In genomic region chr11:72787262-72788104, GRCh38 we compare ENCODE assay signal across 1 cellular context.
TF ChIP-seq lines count a peak whose summit lies in the region.

No MANE protein-coding gene starts in this region.

TF ChIP-seq in HepG2, 621 proteins besides CTCF, POLR2A, EP300 and RAD21 (continued from another document and continues in another):
- TF ChIP-seq ZNF747 (CRISPR knock-in tag; IDR thresholded peaks at IDR 0.05; ENCODE audit: borderline replicate concordance) (no peak), HNRNPH1 (optimal IDR thresholded peaks at IDR 0.05; ENCODE audit: low read depth, low read length) (no peak), ZNF703 (CRISPR knock-in tag; IDR thresholded peaks at IDR 0.05; ENCODE audit: borderline replicate concordance) (no peak), ZNF546 (CRISPR knock-in tag; conservative IDR thresholded peaks at IDR 0.05) (no peak), YEATS2 (CRISPR knock-in tag; IDR thresholded peaks at IDR 0.05; ENCODE audit: borderline replicate concordance) (peak; percentile 52; the same call in 1 of the 2 replicates), FOXJ3 (CRISPR knock-in tag; IDR thresholded peaks at IDR 0.05; ENCODE audit: borderline replicate concordance) (no peak), HOMEZ (CRISPR knock-in tag; IDR thresholded peaks at IDR 0.05; ENCODE audit: low read depth) (0 out of 2 replicates have a peak, but pooled peaks have one; percentile 43), ZNF615 (CRISPR knock-in tag; IDR thresholded peaks at IDR 0.05; ENCODE audit: borderline replicate concordance) (no peak), ZNF75D (CRISPR knock-in tag; IDR thresholded peaks at IDR 0.05; ENCODE audit: borderline replicate concordance) (no peak), TEAD3 (CRISPR knock-in tag; optimal IDR thresholded peaks at IDR 0.05; ENCODE audit: borderline replicate concordance) (no peak), THYN1 (CRISPR knock-in tag; IDR thresholded peaks at IDR 0.05; ENCODE audit: borderline replicate concordance, low read depth) (no peak), KLF12 (CRISPR knock-in tag; IDR thresholded peaks at IDR 0.05; ENCODE audit: borderline replicate concordance) (no peak), NFKB2 (CRISPR knock-in tag; IDR thresholded peaks at IDR 0.05; ENCODE audit: borderline replicate concordance) (peak; percentile 41; the same call in 1 of the 2 replicates), ATF5 (CRISPR knock-in tag; IDR thresholded peaks at IDR 0.05; ENCODE audit: low read depth) (no peak), REL (CRISPR knock-in tag; conservative IDR thresholded peaks at IDR 0.05) (no peak), ZBTB8A (CRISPR knock-in tag; IDR thresholded peaks at IDR 0.05; ENCODE audit: borderline replicate concordance, low read depth) (0 out of 2 replicates have a peak, but pooled peaks have one; percentile 39), ZNF724P (CRISPR knock-in tag; IDR thresholded peaks at IDR 0.05; ENCODE audit: borderline replicate concordance) (no peak), ZNF317 (CRISPR knock-in tag; IDR thresholded peaks at IDR 0.05) (no peak; the same call in 1 of the 2 replicates), AKAP8 (CRISPR knock-in tag; IDR thresholded peaks at IDR 0.05) (0 out of 2 replicates have a peak, but pooled peaks have one; percentile 31), ZBTB14 (CRISPR knock-in tag; IDR thresholded peaks at IDR 0.05) (no peak), ZFP62 (CRISPR knock-in tag; IDR thresholded peaks at IDR 0.05) (no peak), ZNF549 (CRISPR knock-in tag; IDR thresholded peaks at IDR 0.05) (no peak), HOXD1 (CRISPR knock-in tag; IDR thresholded peaks at IDR 0.05) (no peak), ATF2 (CRISPR knock-in tag; IDR thresholded peaks at IDR 0.05) (peak; percentile 69), ZNF441 (CRISPR knock-in tag; IDR thresholded peaks at IDR 0.05; ENCODE audit: borderline replicate concordance) (no peak; the same call in 1 of the 2 replicates), ZGPAT (CRISPR knock-in tag; IDR thresholded peaks at IDR 0.05) (peak; percentile 59; the same call in 1 of the 2 replicates), FOSL1 (CRISPR knock-in tag; IDR thresholded peaks at IDR 0.05; ENCODE audit: borderline replicate concordance) (no peak), ZNF12 (CRISPR knock-in tag; IDR thresholded peaks at IDR 0.05) (0 out of 2 replicates have a peak, but pooled peaks have one; percentile 34), KDM1A (CRISPR knock-in tag; IDR thresholded peaks at IDR 0.05) (no peak; the same call in 1 of the 2 replicates), SMARCC2 (IDR thresholded peaks at IDR 0.05) (no peak), ZNF362 (CRISPR knock-in tag; IDR thresholded peaks at IDR 0.05; ENCODE audit: borderline replicate concordance) (0 out of 2 replicates have a peak, but pooled peaks have one; percentile 50), NFKBIZ (CRISPR knock-in tag; IDR thresholded peaks at IDR 0.05) (no peak), PAF1 (CRISPR knock-in tag; IDR thresholded peaks at IDR 0.05) (no peak), BCLAF1 (IDR thresholded peaks at IDR 0.05) (no peak), ZNF432 (CRISPR knock-in tag; IDR thresholded peaks at IDR 0.05; ENCODE audit: borderline replicate concordance) (no peak), ZNF616 (CRISPR knock-in tag; IDR thresholded peaks at IDR 0.05; ENCODE audit: low read depth) (no peak), ZNF460 (CRISPR knock-in tag; IDR thresholded peaks at IDR 0.05; ENCODE audit: borderline replicate concordance) (no peak; the same call in 1 of the 2 replicates), ZBTB43 (CRISPR knock-in tag; conservative IDR thresholded peaks at IDR 0.05) (no peak), ZNF496 (CRISPR knock-in tag; IDR thresholded peaks at IDR 0.05; ENCODE audit: insufficient replicate concordance) (no peak), TAF15 (IDR thresholded peaks at IDR 0.05; ENCODE audit: low read depth, low read length, poor library complexity, severe bottlenecking) (no peak), ZNF136 (CRISPR knock-in tag; IDR thresholded peaks at IDR 0.05; ENCODE audit: low read depth) (0 out of 2 replicates have a peak, but pooled peaks have one; percentile 32), ZFP41 (CRISPR knock-in tag; IDR thresholded peaks at IDR 0.05; ENCODE audit: borderline replicate concordance) (no peak), ZNF589 (CRISPR knock-in tag; conservative IDR thresholded peaks at IDR 0.05) (no peak), TERF1 (CRISPR knock-in tag; IDR thresholded peaks at IDR 0.05) (no peak), ZNF501 (CRISPR knock-in tag; IDR thresholded peaks at IDR 0.05) (no peak; the same call in none of the 2 replicates), ZNF629 (CRISPR knock-in tag; conservative IDR thresholded peaks at IDR 0.05) (no peak), CCDC6 (CRISPR knock-in tag; IDR thresholded peaks at IDR 0.05) (0 out of 2 replicates have a peak, but pooled peaks have one; percentile 17), ZNF773 (CRISPR knock-in tag; IDR thresholded peaks at IDR 0.05; ENCODE audit: borderline replicate concordance) (no peak), ZNF574 (CRISPR knock-in tag; IDR thresholded peaks at IDR 0.05) (peak; percentile 53), ZBTB20 (CRISPR knock-in tag; IDR thresholded peaks at IDR 0.05; ENCODE audit: borderline replicate concordance, low read depth) (peak; percentile 67; the same call in 1 of the 2 replicates), ZNF768 (CRISPR knock-in tag; IDR thresholded peaks at IDR 0.05) (peak; percentile 71; the same call in 1 of the 2 replicates), TAF1 (CRISPR knock-in tag; IDR thresholded peaks at IDR 0.05) (peak; percentile 32; the same call in 1 of the 2 replicates)
